Comparison of ENCODE assay signal across 2 cellular contexts in the genomic region with DNA sequence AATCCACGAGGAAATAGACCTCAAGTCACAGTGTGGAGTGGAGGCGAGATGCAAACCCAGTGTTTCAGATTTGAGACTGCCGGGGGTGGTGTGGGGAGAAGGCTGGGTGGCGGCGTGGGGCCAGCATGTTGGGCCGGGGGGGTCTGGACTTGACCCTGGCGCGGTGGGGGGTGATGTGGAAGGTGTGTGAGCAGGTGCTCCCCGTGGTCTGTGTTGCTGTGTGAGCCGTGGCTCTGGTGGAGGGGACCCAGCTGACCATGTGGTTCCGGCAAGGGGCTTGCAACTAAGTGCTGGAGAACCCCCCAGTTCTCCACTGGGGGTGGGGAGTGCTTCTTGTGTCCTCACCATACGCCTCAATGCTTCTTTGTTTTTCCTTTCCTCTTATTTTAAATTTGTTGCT.
A peak's percentile ranks its signal among the peaks of the same experiment; 100 is the strongest.
TF ChIP-seq lines count a peak whose summit lies in the region.

No MANE protein-coding gene starts in this region.

TF ChIP-seq in GM23338, 12 proteins besides CTCF, POLR2A, EP300 and RAD21 (continues in another document):
- TF ChIP-seq, protein P1, sequence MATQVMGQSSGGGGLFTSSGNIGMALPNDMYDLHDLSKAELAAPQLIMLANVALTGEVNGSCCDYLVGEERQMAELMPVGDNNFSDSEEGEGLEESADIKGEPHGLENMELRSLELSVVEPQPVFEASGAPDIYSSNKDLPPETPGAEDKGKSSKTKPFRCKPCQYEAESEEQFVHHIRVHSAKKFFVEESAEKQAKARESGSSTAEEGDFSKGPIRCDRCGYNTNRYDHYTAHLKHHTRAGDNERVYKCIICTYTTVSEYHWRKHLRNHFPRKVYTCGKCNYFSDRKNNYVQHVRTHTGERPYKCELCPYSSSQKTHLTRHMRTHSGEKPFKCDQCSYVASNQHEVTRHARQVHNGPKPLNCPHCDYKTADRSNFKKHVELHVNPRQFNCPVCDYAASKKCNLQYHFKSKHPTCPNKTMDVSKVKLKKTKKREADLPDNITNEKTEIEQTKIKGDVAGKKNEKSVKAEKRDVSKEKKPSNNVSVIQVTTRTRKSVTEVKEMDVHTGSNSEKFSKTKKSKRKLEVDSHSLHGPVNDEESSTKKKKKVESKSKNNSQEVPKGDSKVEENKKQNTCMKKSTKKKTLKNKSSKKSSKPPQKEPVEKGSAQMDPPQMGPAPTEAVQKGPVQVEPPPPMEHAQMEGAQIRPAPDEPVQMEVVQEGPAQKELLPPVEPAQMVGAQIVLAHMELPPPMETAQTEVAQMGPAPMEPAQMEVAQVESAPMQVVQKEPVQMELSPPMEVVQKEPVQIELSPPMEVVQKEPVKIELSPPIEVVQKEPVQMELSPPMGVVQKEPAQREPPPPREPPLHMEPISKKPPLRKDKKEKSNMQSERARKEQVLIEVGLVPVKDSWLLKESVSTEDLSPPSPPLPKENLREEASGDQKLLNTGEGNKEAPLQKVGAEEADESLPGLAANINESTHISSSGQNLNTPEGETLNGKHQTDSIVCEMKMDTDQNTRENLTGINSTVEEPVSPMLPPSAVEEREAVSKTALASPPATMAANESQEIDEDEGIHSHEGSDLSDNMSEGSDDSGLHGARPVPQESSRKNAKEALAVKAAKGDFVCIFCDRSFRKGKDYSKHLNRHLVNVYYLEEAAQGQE (IDR thresholded peaks at IDR 0.05; ENCODE audit: unreplicated experiment): no peak
- TF ChIP-seq ZNF331 (CRISPR knock-in tag; IDR thresholded peaks at IDR 0.05; ENCODE audit: low read depth): no peak
- no peak for TF ChIP-seq ZNF114 (CRISPR knock-in tag; IDR thresholded peaks at IDR 0.05)
- TF ChIP-seq NANOG (IDR thresholded peaks at IDR 0.05; ENCODE audit: borderline replicate concordance): no peak
- no peak for TF ChIP-seq EZH2phosphoT487 (IDR thresholded peaks at IDR 0.05; ENCODE audit: unreplicated experiment)
- no peak for TF ChIP-seq POLR2AphosphoS5 (IDR thresholded peaks at IDR 0.05; ENCODE audit: low read depth)
- no peak for TF ChIP-seq CREB1 (CRISPR knock-in tag; IDR thresholded peaks at IDR 0.05; ENCODE audit: low read depth)
- TF ChIP-seq EZH2 (IDR thresholded peaks at IDR 0.05; ENCODE audit: low read depth, unreplicated experiment): no peak
- TF ChIP-seq JUNB (IDR thresholded peaks at IDR 0.05; ENCODE audit: unreplicated experiment): no peak
- TF ChIP-seq, protein P2, sequence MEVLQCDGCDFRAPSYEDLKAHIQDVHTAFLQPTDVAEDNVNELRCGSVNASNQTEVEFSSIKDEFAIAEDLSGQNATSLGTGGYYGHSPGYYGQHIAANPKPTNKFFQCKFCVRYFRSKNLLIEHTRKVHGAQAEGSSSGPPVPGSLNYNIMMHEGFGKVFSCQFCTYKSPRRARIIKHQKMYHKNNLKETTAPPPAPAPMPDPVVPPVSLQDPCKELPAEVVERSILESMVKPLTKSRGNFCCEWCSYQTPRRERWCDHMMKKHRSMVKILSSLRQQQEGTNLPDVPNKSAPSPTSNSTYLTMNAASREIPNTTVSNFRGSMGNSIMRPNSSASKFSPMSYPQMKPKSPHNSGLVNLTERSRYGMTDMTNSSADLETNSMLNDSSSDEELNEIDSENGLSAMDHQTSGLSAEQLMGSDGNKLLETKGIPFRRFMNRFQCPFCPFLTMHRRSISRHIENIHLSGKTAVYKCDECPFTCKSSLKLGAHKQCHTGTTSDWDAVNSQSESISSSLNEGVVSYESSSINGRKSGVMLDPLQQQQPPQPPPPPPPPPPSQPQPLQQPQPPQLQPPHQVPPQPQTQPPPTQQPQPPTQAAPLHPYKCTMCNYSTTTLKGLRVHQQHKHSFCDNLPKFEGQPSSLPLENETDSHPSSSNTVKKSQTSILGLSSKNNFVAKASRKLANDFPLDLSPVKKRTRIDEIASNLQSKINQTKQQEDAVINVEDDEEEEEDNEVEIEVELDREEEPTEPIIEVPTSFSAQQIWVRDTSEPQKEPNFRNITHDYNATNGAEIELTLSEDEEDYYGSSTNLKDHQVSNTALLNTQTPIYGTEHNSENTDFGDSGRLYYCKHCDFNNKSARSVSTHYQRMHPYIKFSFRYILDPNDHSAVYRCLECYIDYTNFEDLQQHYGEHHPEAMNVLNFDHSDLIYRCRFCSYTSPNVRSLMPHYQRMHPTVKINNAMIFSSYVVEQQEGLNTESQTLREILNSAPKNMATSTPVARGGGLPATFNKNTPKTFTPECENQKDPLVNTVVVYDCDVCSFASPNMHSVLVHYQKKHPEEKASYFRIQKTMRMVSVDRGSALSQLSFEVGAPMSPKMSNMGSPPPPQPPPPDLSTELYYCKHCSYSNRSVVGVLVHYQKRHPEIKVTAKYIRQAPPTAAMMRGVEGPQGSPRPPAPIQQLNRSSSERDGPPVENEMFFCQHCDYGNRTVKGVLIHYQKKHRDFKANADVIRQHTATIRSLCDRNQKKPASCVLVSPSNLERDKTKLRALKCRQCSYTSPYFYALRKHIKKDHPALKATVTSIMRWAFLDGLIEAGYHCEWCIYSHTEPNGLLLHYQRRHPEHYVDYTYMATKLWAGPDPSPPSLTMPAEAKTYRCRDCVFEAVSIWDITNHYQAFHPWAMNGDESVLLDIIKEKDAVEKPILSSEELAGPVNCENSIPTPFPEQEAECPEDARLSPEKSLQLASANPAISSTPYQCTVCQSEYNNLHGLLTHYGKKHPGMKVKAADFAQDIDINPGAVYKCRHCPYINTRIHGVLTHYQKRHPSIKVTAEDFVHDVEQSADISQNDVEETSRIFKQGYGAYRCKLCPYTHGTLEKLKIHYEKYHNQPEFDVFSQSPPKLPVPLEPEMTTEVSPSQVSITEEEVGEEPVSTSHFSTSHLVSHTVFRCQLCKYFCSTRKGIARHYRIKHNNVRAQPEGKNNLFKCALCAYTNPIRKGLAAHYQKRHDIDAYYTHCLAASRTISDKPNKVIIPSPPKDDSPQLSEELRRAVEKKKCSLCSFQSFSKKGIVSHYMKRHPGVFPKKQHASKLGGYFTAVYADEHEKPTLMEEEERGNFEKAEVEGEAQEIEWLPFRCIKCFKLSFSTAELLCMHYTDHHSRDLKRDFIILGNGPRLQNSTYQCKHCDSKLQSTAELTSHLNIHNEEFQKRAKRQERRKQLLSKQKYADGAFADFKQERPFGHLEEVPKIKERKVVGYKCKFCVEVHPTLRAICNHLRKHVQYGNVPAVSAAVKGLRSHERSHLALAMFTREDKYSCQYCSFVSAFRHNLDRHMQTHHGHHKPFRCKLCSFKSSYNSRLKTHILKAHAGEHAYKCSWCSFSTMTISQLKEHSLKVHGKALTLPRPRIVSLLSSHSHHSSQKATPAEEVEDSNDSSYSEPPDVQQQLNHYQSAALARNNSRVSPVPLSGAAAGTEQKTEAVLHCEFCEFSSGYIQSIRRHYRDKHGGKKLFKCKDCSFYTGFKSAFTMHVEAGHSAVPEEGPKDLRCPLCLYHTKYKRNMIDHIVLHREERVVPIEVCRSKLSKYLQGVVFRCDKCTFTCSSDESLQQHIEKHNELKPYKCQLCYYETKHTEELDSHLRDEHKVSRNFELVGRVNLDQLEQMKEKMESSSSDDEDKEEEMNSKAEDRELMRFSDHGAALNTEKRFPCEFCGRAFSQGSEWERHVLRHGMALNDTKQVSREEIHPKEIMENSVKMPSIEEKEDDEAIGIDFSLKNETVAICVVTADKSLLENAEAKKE (CRISPR knock-in tag; IDR thresholded peaks at IDR 0.05): no peak
- no peak for TF ChIP-seq STAT1 (IDR thresholded peaks at IDR 0.05; ENCODE audit: unreplicated experiment)

TF ChIP-seq in K562, 482 proteins besides CTCF, POLR2A, EP300 and RAD21:
- TF ChIP-seq POLR2G (IDR thresholded peaks at IDR 0.05; ENCODE audit: low read depth, low read length): 0 out of 2 replicates have a peak, but pooled peaks have one; percentile 27
- TF ChIP-seq RBM22 (IDR thresholded peaks at IDR 0.05; ENCODE audit: low read depth, low read length, poor library complexity, severe bottlenecking): peak; percentile 22
- no peak for TF ChIP-seq ZNF184 (CRISPR knock-in tag; IDR thresholded peaks at IDR 0.05)
